Comparison of ENCODE assay signal across 1 cellular context in genomic region chr16:2023098-2023925, GRCh38.
TF ChIP-seq lines count a peak whose summit lies in the region.

No MANE protein-coding gene starts in this region.

TF ChIP-seq in PFSK-1, 5 proteins besides CTCF, POLR2A, EP300 and RAD21:
- TF ChIP-seq FOXP2 (optimal IDR thresholded peaks at IDR 0.05; ENCODE audit: borderline replicate concordance, extremely low read depth, extremely low read length, insufficient read depth) (no peak), TAF1 (IDR thresholded peaks at IDR 0.05; ENCODE audit: borderline replicate concordance, insufficient read depth, low read length) (0 out of 2 replicates have a peak, but pooled peaks have one; percentile 50), POLR2AphosphoS5 (IDR thresholded peaks at IDR 0.05; ENCODE audit: low read depth, low read length) (peak; percentile 76; the same call in 1 of the 2 replicates)
